ENCODE assay signal across 19 cellular contexts in genomic region chr4:52704676-52705075, GRCh38. TPM values are rescaled to one million over a fixed set of nuclear protein-coding genes. Genes with fewer than 3 reads are reported as not detected.
A peak's percentile ranks its signal among the peaks of the same experiment; 100 is the strongest.
DNase-seq lines count a peak whose midpoint lies in the region; ATAC-seq lines count a peak whose summit lies in the region.
"Had no signal": no experiment of that assay in that cellular context is flagged by ENCODE, and none has a peak within 500 bp of the region (broad histone marks: within the 10 kb centered on the region; RNA-seq: fewer than 3 reads in every experiment).

No MANE protein-coding gene starts in this region.

- DNase-seq in COR-L47 (lab: John Stamatoyannopoulos, UW) (peak; percentile 35), NCI-H1105 treated with DMSO at 0.1 percent for 48 hours (lab: John Stamatoyannopoulos, UW) (peak; percentile 72), NCI-H446 treated with DMSO at 0.1 percent for 48 hours (lab: John Stamatoyannopoulos, UW) (peak; percentile 58), fibroblast of peridontal ligament (ENCODE audit: extremely low read depth) (peak; percentile 31), KG1 (lab: John Stamatoyannopoulos, UW) (no peak), cerebellum (ENCODE audit: low spot score) (no peak)
- DNase-seq: DND-41, GOT3, Karpas-422, NCI-H1417 treated with DMSO at 0.1 percent for 48 hours, NCI-H2029, NCI-H510A treated with DMSO at 0.1 percent for 48 hours, NCI-H774, Peyer's patch had no signal

- ATAC-seq in HG03565 (IDR thresholded peaks at IDR 0.05; ENCODE audit: unreplicated experiment) (no peak), GM21737 (IDR thresholded peaks at IDR 0.05; ENCODE audit: unreplicated experiment) (no peak)
- ATAC-seq: SK-N-SH treated with all-trans-retinoic acid at 6 μM for 48 hours had no signal

RNA-seq across cellular contexts. Expression of gene USP46, which starts 45.6 kb away (rescaled TPM):
- 48.8 TPM for total RNA-seq in cerebellum

RNA-seq across cellular contexts. Expression of gene ERVMER34-1, which starts 46.5 kb away (rescaled TPM):
- 0.82 TPM for total RNA-seq in cerebellum
- total RNA-seq: M059J, OCI-LY7 had no signal

Comparison
In these comparisons a context has a peak if more than half of its experiments do, and no peak if none do; other contexts are left out.
1. DNase-seq: peak in COR-L47 (single experiment), NCI-H1105 treated with DMSO at 0.1 percent for 48 hours (single experiment), NCI-H446 treated with DMSO at 0.1 percent for 48 hours (single experiment) and fibroblast of peridontal ligament (single experiment); none in KG1 (single experiment) and cerebellum (single experiment).